In the genomic region with DNA sequence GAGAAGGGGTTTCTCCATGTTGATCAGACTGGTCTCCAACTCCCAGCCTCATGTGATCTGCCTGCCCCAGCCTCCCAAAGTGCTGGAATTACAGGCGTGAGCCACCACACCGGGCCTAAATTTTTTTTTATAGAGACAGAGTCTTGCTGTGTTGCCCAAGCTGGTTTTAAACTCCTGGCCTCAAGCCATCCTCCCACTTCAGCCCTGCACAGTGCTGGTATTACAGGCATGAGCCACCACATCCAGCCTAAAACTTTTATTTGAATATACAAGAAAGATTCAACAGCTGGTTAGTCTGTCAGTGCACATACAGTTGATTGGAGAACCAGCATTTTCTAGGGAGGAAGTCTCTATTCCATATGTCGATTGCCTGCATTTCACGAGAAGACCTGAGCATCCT, we compare ENCODE assay signal across 13 cellular contexts.
DNase-seq lines count a peak whose midpoint lies in the region; ATAC-seq and TF ChIP-seq lines count a peak whose summit lies in the region.
"Had no signal": no experiment of that assay in that cellular context is flagged by ENCODE, and none has a peak within 500 bp of the region (broad histone marks: within the 10 kb centered on the region; RNA-seq: fewer than 3 reads in every experiment).

No MANE protein-coding gene starts in this region.

- no peaks in the 10 kb centered on the region for H3K9me3 Mint-ChIP-seq in activated B cell treated with CpG ODN at 0.5 μM for 24 hours
- H3K9me3 Mint-ChIP-seq: activated naive CD8-positive, alpha-beta T cell treated with anti-CD3 and anti-CD28 coated beads, Interleukin-2, amount 10 ng/mL, durations not matched to agents 7 days and 5 days had no signal

- H3K27me3 ChIP-seq in osteoblast (ENCODE audit: insufficient read depth, low read length) (no peaks in the 10 kb centered on the region), tibial artery (no peaks in the 10 kb centered on the region)

- intact Hi-C loops in activated B cell treated with CpG ODN at 0.5 μM for 24 hours (cut with micrococcal nuclease) (loop anchor here (2.0 to 10.0 kb wide), 4 partner anchors 94 to 300 kb away; a partner anchor contains a TSS), tibial artery (cut with DNase I; ENCODE audit: low total_unique reads) (no loop called here)

- no peaks in the 10 kb centered on the region for H4K20me1 ChIP-seq in osteoblast (ENCODE audit: insufficient read depth, low read length)

- no peaks in the 10 kb centered on the region for H3K27me3 Mint-ChIP-seq in activated B cell treated with CpG ODN at 0.5 μM for 24 hours
- H3K27me3 Mint-ChIP-seq: activated naive CD8-positive, alpha-beta T cell treated with anti-CD3 and anti-CD28 coated beads, Interleukin-2, amount 10 ng/mL, durations not matched to agents 7 days and 5 days had no signal

- POLR2A ChIA-PET in activated B cell treated with CpG ODN at 0.5 μM for 24 hours (lab: Charles Lee): no interaction called here

- CTCF ChIA-PET in activated B cell treated with CpG ODN at 0.5 μM for 24 hours (lab: Charles Lee): interaction anchor here (0.8 to 1.4 kb wide), 4 partner anchors 95 to 271 kb away, joined by 3 to 5 read pairs (median 4); a partner anchor contains a TSS

- H3K36me3 ChIP-seq in osteoblast (ENCODE audit: insufficient read depth, low read length) (peaks cover 12% of the 10 kb centered on the region), tibial artery (peaks cover 0 to 6% (median 4%) of the 10 kb centered on the region in 3 donors)

- H2AFZ ChIP-seq in osteoblast (ENCODE audit: low read length): no peak overlapping the region

- H3K4me1 ChIP-seq in osteoblast (ENCODE audit: insufficient read depth, low read length): peaks cover 26% of the 10 kb centered on the region
- peaks cover 0 to 10% (median 0%) of the 10 kb centered on the region in 4 donors for H3K4me1 ChIP-seq in tibial artery

- H3K27ac ChIP-seq in osteoblast (ENCODE audit: low read depth, low read length): peak overlapping the region; percentile 99
- H3K27ac ChIP-seq in tibial artery: no peak overlapping the region

- no peak overlapping the region for H3K4me2 ChIP-seq in osteoblast (ENCODE audit: insufficient read depth, low read length)

- peaks cover 29% of the 10 kb centered on the region for H3K4me1 Mint-ChIP-seq in activated B cell treated with CpG ODN at 0.5 μM for 24 hours

- H3K4me3 ChIP-seq in osteoblast (ENCODE audit: insufficient read depth, low read length) (no peak overlapping the region), tibial artery (no peak overlapping the region)

- no peak overlapping the region for H3K4me3 Mint-ChIP-seq in activated B cell treated with CpG ODN at 0.5 μM for 24 hours
- H3K4me3 Mint-ChIP-seq: activated naive CD8-positive, alpha-beta T cell treated with anti-CD3 and anti-CD28 coated beads, Interleukin-2, amount 10 ng/mL, durations not matched to agents 7 days and 5 days had no signal

- DNase-seq in activated B cell treated with CpG ODN at 0.5 μM for 24 hours (no peak), osteoblast (ENCODE audit: insufficient read length, low spot score, missing footprints) (peak; percentile 31), NCI-H187 treated with DMSO at 0.1 percent for 48 hours (lab: John Stamatoyannopoulos, UW) (no peak), tibial artery (no peak)
- no peak for DNase-seq in stimulated activated CD8-positive, alpha-beta memory T cell treated with anti-CD3 and anti-CD28 coated beads, Interleukin-4, amount 100 ng/mL, for 48 hours
- DNase-seq: activated naive CD8-positive, alpha-beta T cell treated with anti-CD3 and anti-CD28 coated beads, Interleukin-2, amount 10 ng/mL, durations not matched to agents 7 days and 5 days; central memory CD4-positive, alpha-beta T cell; DMS153; left ventricle myocardium superior; right cardiac atrium had no signal

- H3K79me2 ChIP-seq in osteoblast (ENCODE audit: insufficient read depth, low read length): peaks cover 4% of the 10 kb centered on the region

- peak overlapping the region; percentile 2 for H3K27ac Mint-ChIP-seq in activated B cell treated with CpG ODN at 0.5 μM for 24 hours
- H3K27ac Mint-ChIP-seq: activated naive CD8-positive, alpha-beta T cell treated with anti-CD3 and anti-CD28 coated beads, Interleukin-2, amount 10 ng/mL, durations not matched to agents 7 days and 5 days had no signal

- TF ChIP-seq CTCF in activated B cell treated with CpG ODN at 0.5 μM for 24 hours (IDR thresholded peaks at IDR 0.05): no peak
- no peak for TF ChIP-seq CTCF in osteoblast (IDR thresholded peaks at IDR 0.05; ENCODE audit: extremely low read depth, low read depth, low read length)
- no peak for TF ChIP-seq CTCF in tibial artery (IDR thresholded peaks at IDR 0.05)

- ATAC-seq in GM18511 (IDR thresholded peaks at IDR 0.05; ENCODE audit: unreplicated experiment) (peak; percentile 5), HG03139 (IDR thresholded peaks at IDR 0.05; ENCODE audit: unreplicated experiment) (peak; percentile 2), activated B cell treated with CpG ODN at 0.5 μM for 24 hours (ENCODE audit: low read depth) (peak; percentile 8)
- ATAC-seq in activated CD4-positive, CD25-positive, alpha-beta regulatory T cell treated with anti-CD3 and anti-CD28 coated beads, Interleukin-2, amount 50 U/mL, for 24 hours: no peak

- peaks cover 33% of the 10 kb centered on the region for H3K36me3 Mint-ChIP-seq in activated B cell treated with CpG ODN at 0.5 μM for 24 hours (ENCODE audit: low read depth)

- H3K9me3 ChIP-seq in osteoblast (ENCODE audit: low read depth, low read length) (no peaks in the 10 kb centered on the region), tibial artery (no peaks in the 10 kb centered on the region)

Comparison
In these comparisons a context has a peak if more than half of its experiments do, and no peak if none do; other contexts are left out.
1. ATAC-seq: peak in GM18511 (single experiment), HG03139 (single experiment) and activated B cell treated with CpG ODN at 0.5 μM for 24 hours (single experiment); none in activated CD4-positive, CD25-positive, alpha-beta regulatory T cell treated with anti-CD3 and anti-CD28 coated beads, Interleukin-2, amount 50 U/mL, for 24 hours (0 of 2).